In genomic region chr12:20369164-20370000, GRCh38 we compare ENCODE assay signal across 8 cellular contexts. TPM values are rescaled to one million over a fixed set of nuclear protein-coding genes. Genes with fewer than 3 reads are reported as not detected.
DNase-seq lines count a peak whose midpoint lies in the region; ATAC-seq and TF ChIP-seq lines count a peak whose summit lies in the region.

No MANE protein-coding gene starts in this region.

- H3K9me3 Mint-ChIP-seq in activated T-helper 17 cell treated with anti-CD3 and anti-CD28 coated beads, Interleukin-2, amount 50 U/mL, for 72 hours: peaks cover 3% of the 10 kb centered on the region
- H3K9me3 Mint-ChIP-seq in neural crest cell: no peaks in the 10 kb centered on the region

- DNase-seq in BJ (ENCODE audit: low read depth) (no peak), HuH-7 (ENCODE audit: low spot score) (peak; percentile 70), glomerular visceral epithelial cell (ENCODE audit: extremely low spot score) (peak; percentile 50), neural crest cell (ENCODE audit: low read depth, low spot score) (peak; percentile 54), HT-29 (ENCODE audit: low spot score) (no peak), middle frontal gyrus (ENCODE audit: extremely low spot score, low spot score) (no peak)

- H3K27ac Mint-ChIP-seq in activated T-helper 17 cell treated with anti-CD3 and anti-CD28 coated beads, Interleukin-2, amount 50 U/mL, for 72 hours: no peak overlapping the region
- no peak overlapping the region for H3K27ac Mint-ChIP-seq in neural crest cell (ENCODE audit: unreplicated experiment)

- peak; percentile 30; the same call in 1 of the 2 replicates for TF ChIP-seq CTCF in BJ (IDR thresholded peaks at IDR 0.05; ENCODE audit: insufficient read depth, low read depth, low read length)
- TF ChIP-seq CTCF in neural crest cell (conservative IDR thresholded peaks at IDR 0.05): peak; percentile 41

- H3K27me3 ChIP-seq in BJ (ENCODE audit: control insufficient read depth, insufficient read depth, low read length): no peaks in the 10 kb centered on the region

- peaks cover 47% of the 10 kb centered on the region for H3K27me3 Mint-ChIP-seq in activated T-helper 17 cell treated with anti-CD3 and anti-CD28 coated beads, Interleukin-2, amount 50 U/mL, for 72 hours
- H3K27me3 Mint-ChIP-seq in neural crest cell (ENCODE audit: low read depth): peaks cover 42% of the 10 kb centered on the region

- no peak for ATAC-seq in activated T-helper 17 cell treated with anti-CD3 and anti-CD28 coated beads, Interleukin-2, amount 50 U/mL, for 72 hours (replicated peaks)
- ATAC-seq in GM18517 (IDR thresholded peaks at IDR 0.05; ENCODE audit: unreplicated experiment): no peak

- no peaks in the 10 kb centered on the region for H3K36me3 Mint-ChIP-seq in activated T-helper 17 cell treated with anti-CD3 and anti-CD28 coated beads, Interleukin-2, amount 50 U/mL, for 72 hours (ENCODE audit: low read depth)
- no peaks in the 10 kb centered on the region for H3K36me3 Mint-ChIP-seq in neural crest cell (ENCODE audit: low read depth)

- CTCF ChIA-PET in BJ (lab: Yijun Ruan, JAX): interaction anchor here (0.7 to 1.8 kb wide), 4 partner anchors 12 to 1727 kb away, joined by 3 to 5 read pairs (median 4); no protein-coding TSS in a partner anchor

- H3K36me3 ChIP-seq in BJ (ENCODE audit: control insufficient read depth, insufficient read depth, low read length): no peaks in the 10 kb centered on the region

- no peaks in the 10 kb centered on the region for H3K4me1 Mint-ChIP-seq in activated T-helper 17 cell treated with anti-CD3 and anti-CD28 coated beads, Interleukin-2, amount 50 U/mL, for 72 hours
- H3K4me1 Mint-ChIP-seq in neural crest cell: peaks cover 17% of the 10 kb centered on the region

- POLR2A ChIA-PET in BJ (lab: Charles Lee): interaction anchor here (0.6 kb wide), 1 partner anchor 402 kb away, joined by 12 read pairs; no protein-coding TSS in a partner anchor

- peak overlapping the region; percentile 48 for H3K4me3 ChIP-seq in BJ (ENCODE audit: low read depth, low read length)

- H3K4me3 Mint-ChIP-seq in activated T-helper 17 cell treated with anti-CD3 and anti-CD28 coated beads, Interleukin-2, amount 50 U/mL, for 72 hours: peak overlapping the region; percentile 23
- H3K4me3 Mint-ChIP-seq in neural crest cell: peak overlapping the region; percentile 95

RNA-seq across cellular contexts. Expression of gene PDE3A, which starts 1.0 kb away (rescaled TPM):
- polyA plus RNA-seq in BJ (2011; rRNA removed): 3.1 and 3.5 TPM in 2 replicates
- polyA minus RNA-seq in BJ (2011; rRNA and poly(A)+ RNA removed): 4.1 and 6.1 TPM in 2 replicates
- total RNA-seq in activated T-helper 17 cell treated with anti-CD3 and anti-CD28 coated beads, Interleukin-2, amount 50 U/mL, for 72 hours: not detected
- total RNA-seq in neural crest cell: 2.4 and 2.7 TPM in 2 replicates
- total RNA-seq in HT-29 (2014; rRNA removed; shearing (Covaris generic)): not detected in 2 replicates

Comparison
In these comparisons a context has a peak if more than half of its experiments do, and no peak if none do; other contexts are left out.
1. DNase-seq: peak in HuH-7 (single experiment), glomerular visceral epithelial cell (single experiment) and neural crest cell (single experiment); none in BJ (single experiment), HT-29 (single experiment) and middle frontal gyrus (single experiment).